Comparison of ENCODE assay signal across 1 cellular context in the genomic region with DNA sequence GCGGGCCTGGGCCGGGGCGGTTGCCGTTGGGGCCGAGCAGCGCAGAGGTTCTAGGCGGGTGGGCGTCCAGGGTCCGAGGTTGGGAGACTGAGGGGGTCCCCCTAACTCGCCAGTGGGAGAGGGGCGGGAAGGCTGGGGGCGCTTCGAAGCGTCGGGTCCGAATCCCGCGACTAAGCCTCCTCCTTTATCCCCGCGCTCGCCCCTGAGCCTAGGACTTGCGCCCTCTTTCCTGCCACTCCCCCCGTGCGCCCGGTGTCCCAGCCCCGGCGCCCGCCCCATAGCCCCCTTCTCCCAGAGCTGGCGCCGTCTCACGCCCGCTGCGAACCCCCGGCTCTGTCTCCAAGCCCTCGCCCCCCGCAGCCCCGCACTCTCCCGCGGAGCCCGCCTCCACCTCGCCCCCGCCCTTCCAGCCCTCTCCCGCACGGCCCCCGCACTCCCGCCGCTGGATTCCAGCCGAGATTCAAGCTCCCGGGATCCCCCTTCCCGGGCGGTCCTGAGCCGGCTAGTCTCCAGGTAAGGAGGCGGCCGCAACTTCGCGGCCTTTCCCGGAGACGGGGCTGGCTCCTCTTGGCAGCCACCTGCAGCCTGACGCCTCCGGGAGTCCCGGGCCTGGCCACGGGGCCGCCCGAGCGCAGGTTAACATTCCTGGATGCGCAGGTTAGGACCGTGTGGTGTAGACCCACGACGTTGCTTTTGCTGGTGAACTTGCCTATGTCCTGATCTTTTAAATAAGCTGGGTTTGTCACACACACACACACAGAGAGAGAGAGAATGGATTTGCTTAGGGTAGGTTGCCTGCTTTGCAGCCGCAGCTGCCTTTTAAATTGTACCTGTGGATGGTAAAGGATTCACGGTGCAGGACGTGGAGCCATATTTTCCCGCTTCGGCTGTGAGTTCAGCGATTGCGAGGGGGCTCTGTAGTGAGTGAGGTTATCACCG.
TF ChIP-seq lines count a peak whose summit lies in the region.

No MANE protein-coding gene starts in this region.

TF ChIP-seq in WTC11, 78 proteins besides CTCF, POLR2A, EP300 and RAD21 (continued from another document):
- TF ChIP-seq, protein P1, sequence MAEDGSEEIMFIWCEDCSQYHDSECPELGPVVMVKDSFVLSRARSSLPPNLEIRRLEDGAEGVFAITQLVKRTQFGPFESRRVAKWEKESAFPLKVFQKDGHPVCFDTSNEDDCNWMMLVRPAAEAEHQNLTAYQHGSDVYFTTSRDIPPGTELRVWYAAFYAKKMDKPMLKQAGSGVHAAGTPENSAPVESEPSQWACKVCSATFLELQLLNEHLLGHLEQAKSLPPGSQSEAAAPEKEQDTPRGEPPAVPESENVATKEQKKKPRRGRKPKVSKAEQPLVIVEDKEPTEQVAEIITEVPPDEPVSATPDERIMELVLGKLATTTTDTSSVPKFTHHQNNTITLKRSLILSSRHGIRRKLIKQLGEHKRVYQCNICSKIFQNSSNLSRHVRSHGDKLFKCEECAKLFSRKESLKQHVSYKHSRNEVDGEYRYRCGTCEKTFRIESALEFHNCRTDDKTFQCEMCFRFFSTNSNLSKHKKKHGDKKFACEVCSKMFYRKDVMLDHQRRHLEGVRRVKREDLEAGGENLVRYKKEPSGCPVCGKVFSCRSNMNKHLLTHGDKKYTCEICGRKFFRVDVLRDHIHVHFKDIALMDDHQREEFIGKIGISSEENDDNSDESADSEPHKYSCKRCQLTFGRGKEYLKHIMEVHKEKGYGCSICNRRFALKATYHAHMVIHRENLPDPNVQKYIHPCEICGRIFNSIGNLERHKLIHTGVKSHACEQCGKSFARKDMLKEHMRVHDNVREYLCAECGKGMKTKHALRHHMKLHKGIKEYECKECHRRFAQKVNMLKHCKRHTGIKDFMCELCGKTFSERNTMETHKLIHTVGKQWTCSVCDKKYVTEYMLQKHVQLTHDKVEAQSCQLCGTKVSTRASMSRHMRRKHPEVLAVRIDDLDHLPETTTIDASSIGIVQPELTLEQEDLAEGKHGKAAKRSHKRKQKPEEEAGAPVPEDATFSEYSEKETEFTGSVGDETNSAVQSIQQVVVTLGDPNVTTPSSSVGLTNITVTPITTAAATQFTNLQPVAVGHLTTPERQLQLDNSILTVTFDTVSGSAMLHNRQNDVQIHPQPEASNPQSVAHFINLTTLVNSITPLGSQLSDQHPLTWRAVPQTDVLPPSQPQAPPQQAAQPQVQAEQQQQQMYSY (CRISPR knock-in tag; IDR thresholded peaks at IDR 0.05): no peak
- TF ChIP-seq ETV6 (CRISPR knock-in tag; IDR thresholded peaks at IDR 0.05) (no peak), ATF2 (CRISPR knock-in tag; IDR thresholded peaks at IDR 0.05; ENCODE audit: borderline replicate concordance, low read depth) (no peak), IRF1 (CRISPR knock-in tag; IDR thresholded peaks at IDR 0.05) (no peak), EMX1 (CRISPR knock-in tag; IDR thresholded peaks at IDR 0.05) (no peak), ZNF423 (CRISPR knock-in tag; IDR thresholded peaks at IDR 0.05) (no peak), CREM (CRISPR knock-in tag; IDR thresholded peaks at IDR 0.05) (no peak; the same call in 1 of the 2 replicates), ZNF416 (CRISPR knock-in tag; IDR thresholded peaks at IDR 0.05) (no peak), ATF1 (CRISPR knock-in tag; IDR thresholded peaks at IDR 0.05) (no peak), FOXP1 (CRISPR knock-in tag; IDR thresholded peaks at IDR 0.05; ENCODE audit: borderline replicate concordance) (0 out of 2 replicates have a peak, but pooled peaks have one; percentile 4), E2F5 (CRISPR knock-in tag; IDR thresholded peaks at IDR 0.05) (0 out of 2 replicates have a peak, but pooled peaks have one; percentile 2)
TF ChIP-seq in WTC11: peak in this region for 5.
